In genomic region chr1:236552901-236553300, GRCh38 we compare ENCODE assay signal across 21 cellular contexts.
"Had no signal": no experiment of that assay in that cellular context is flagged by ENCODE, and none has a peak within 500 bp of the region (broad histone marks: within the 10 kb centered on the region; RNA-seq: fewer than 3 reads in every experiment).

No MANE protein-coding gene starts in this region.

- ATAC-seq: gastroesophageal sphincter, heart left ventricle had no signal

- H3K9me3 Mint-ChIP-seq: activated naive CD8-positive, alpha-beta T cell treated with anti-CD3 and anti-CD28 coated beads, Interleukin-2, amount 10 ng/mL, durations not matched to agents 7 days and 5 days; stimulated activated naive CD8-positive, alpha-beta T cell treated with anti-CD3 and anti-CD28 coated beads, Interleukin-15, Interleukin-2, amounts not matched to agents 100 ng/mL and 50 ng/mL, for 24 hours had no signal

- H3K4me3 Mint-ChIP-seq: activated naive CD8-positive, alpha-beta T cell treated with anti-CD3 and anti-CD28 coated beads, Interleukin-2, amount 10 ng/mL, durations not matched to agents 7 days and 5 days; stimulated activated naive CD8-positive, alpha-beta T cell treated with anti-CD3 and anti-CD28 coated beads, Interleukin-15, Interleukin-2, amounts not matched to agents 100 ng/mL and 50 ng/mL, for 24 hours had no signal

- H3K27me3 Mint-ChIP-seq: activated naive CD8-positive, alpha-beta T cell treated with anti-CD3 and anti-CD28 coated beads, Interleukin-2, amount 10 ng/mL, durations not matched to agents 7 days and 5 days; stimulated activated naive CD8-positive, alpha-beta T cell treated with anti-CD3 and anti-CD28 coated beads, Interleukin-15, Interleukin-2, amounts not matched to agents 100 ng/mL and 50 ng/mL, for 24 hours had no signal

- H3K27ac Mint-ChIP-seq: activated naive CD8-positive, alpha-beta T cell treated with anti-CD3 and anti-CD28 coated beads, Interleukin-2, amount 10 ng/mL, durations not matched to agents 7 days and 5 days; stimulated activated naive CD8-positive, alpha-beta T cell treated with anti-CD3 and anti-CD28 coated beads, Interleukin-15, Interleukin-2, amounts not matched to agents 100 ng/mL and 50 ng/mL, for 24 hours had no signal

- DNase-seq: activated CD4-positive, alpha-beta T cell treated with anti-CD3 and anti-CD28 coated beads, Interleukin-2, amount 50 U/mL, for 4 hours; activated effector memory CD4-positive, alpha-beta T cell treated with anti-CD3 and anti-CD28 coated beads, Interleukin-2, amount 50 U/mL, for 16 hours; activated naive CD8-positive, alpha-beta T cell treated with anti-CD3 and anti-CD28 coated beads, Interleukin-2, amount 10 ng/mL, durations not matched to agents 7 days and 5 days; activated T-cell treated with anti-CD3 and anti-CD28 coated beads, Interleukin-2, amount 50 U/mL, for 48 hours; aorta; brain microvascular endothelial cell; cortex of kidney; effector CD4-positive, alpha-beta T cell; heart left ventricle; left ventricle myocardium inferior; mammary epithelial cell; occipital lobe; retina; stimulated activated CD4-positive, alpha-beta T cell treated with anti-CD3 and anti-CD28 coated beads, Interleukin-12 subunit alpha, Interleukin-12 subunit beta, amount 100 ng/mL, for 4 hours; stimulated activated CD4-positive, alpha-beta T cell treated with anti-CD3 and anti-CD28 coated beads, Interleukin-1b, Interleukin-23, amount 100 ng/mL, for 48 hours; stimulated activated CD8-positive, alpha-beta memory T cell treated with anti-CD3 and anti-CD28 coated beads, Interleukin-4, amount 100 ng/mL, for 48 hours; transverse colon; uterus; WERI-Rb-1 had no signal
